ENCODE assay signal across 20 cellular contexts in genomic region chr21:36350282-36350910, GRCh38. TPM values are rescaled to one million over a fixed set of nuclear protein-coding genes. Genes with fewer than 3 reads are reported as not detected.
DNase-seq lines count a peak whose midpoint lies in the region; ATAC-seq and TF ChIP-seq lines count a peak whose summit lies in the region.
"Had no signal": no experiment of that assay in that cellular context is flagged by ENCODE, and none has a peak within 500 bp of the region (broad histone marks: within the 10 kb centered on the region; RNA-seq: fewer than 3 reads in every experiment).

No MANE protein-coding gene starts in this region.

- H3K4me1 ChIP-seq in ACC112 (ENCODE audit: control insufficient read depth, insufficient read depth, low read length, unreplicated experiment) = peaks cover 26% of the 10 kb centered on the region
- H3K4me1 ChIP-seq in GM23248 (ENCODE audit: insufficient read depth) = peaks cover 31% of the 10 kb centered on the region
- H3K4me1 ChIP-seq: neural progenitor cell had no signal

- peaks cover 13% of the 10 kb centered on the region; the same call in 1 of the 2 replicates for H3K36me3 ChIP-seq in ACC112 (ENCODE audit: insufficient read depth, low read length)
- peaks cover 38% of the 10 kb centered on the region for H3K36me3 ChIP-seq in GM23248 (ENCODE audit: low read depth)
- peaks cover 41% of the 10 kb centered on the region for H3K36me3 ChIP-seq in brain microvascular endothelial cell (replicated peaks)

- no peaks in the 10 kb centered on the region for H3K27me3 Mint-ChIP-seq in effector memory CD8-positive, alpha-beta T cell
- H3K27me3 Mint-ChIP-seq: activated CD4-positive, alpha-beta T cell treated with anti-CD3 and anti-CD28 coated beads, Interleukin-2, amount 10 ng/mL, durations not matched to agents 24 days and 14 days; T-helper 17 cell had no signal

- no peaks in the 10 kb centered on the region for H3K9me3 ChIP-seq in GM23248 (ENCODE audit: low read depth)
- H3K9me3 ChIP-seq: stomach had no signal

- H3F3A ChIP-seq in GM23248 (ENCODE audit: insufficient read depth) = peaks cover 42% of the 10 kb centered on the region

- peaks cover 77% of the 10 kb centered on the region for H3K36me3 Mint-ChIP-seq in effector memory CD8-positive, alpha-beta T cell (ENCODE audit: insufficient read depth)

- peak overlapping the region; percentile 39; the same call in 1 of the 2 replicates for H3K9ac ChIP-seq in GM23248
- H3K9ac ChIP-seq: KMS-11, neural progenitor cell had no signal

- H3K9me2 ChIP-seq in GM23248 (ENCODE audit: insufficient read depth) = no peaks in the 10 kb centered on the region

- no peaks in the 10 kb centered on the region for H4K20me1 ChIP-seq in GM23248 (ENCODE audit: insufficient read depth)

- H3K4me2 ChIP-seq in GM23248 (ENCODE audit: unreplicated experiment) = peak overlapping the region; percentile 9
- H3K4me2 ChIP-seq: KMS-11, neural progenitor cell had no signal

- H3K27me3 ChIP-seq in ACC112 (ENCODE audit: insufficient read depth, low read length) (no peaks in the 10 kb centered on the region), GM23248 (replicated peaks; ENCODE audit: insufficient read depth) (no peaks in the 10 kb centered on the region), brain microvascular endothelial cell (replicated peaks) (no peaks in the 10 kb centered on the region)
- H3K27me3 ChIP-seq: neural progenitor cell, stomach had no signal

- no peak overlapping the region for H3K4me3 ChIP-seq in ACC112 (ENCODE audit: low read depth, low read length)
- no peak overlapping the region for H3K4me3 ChIP-seq in GM23248
- H3K4me3 ChIP-seq in brain microvascular endothelial cell (ENCODE audit: low read depth, low read length) = no peak overlapping the region
- H3K4me3 ChIP-seq: neural progenitor cell, skin epidermis, stomach had no signal

- in situ Hi-C loops in GM23248 (cut with MboI) = no loop called here
- in situ Hi-C loops in brain microvascular endothelial cell (cut with HindIII; ENCODE audit: low pct_ligation_motif_present, low sequenced_read_pairs) = no loop called here

- peak overlapping the region; percentile 84 for H3K27ac ChIP-seq in ACC112 (ENCODE audit: low read depth, low read length)
- peak overlapping the region; percentile 75 for H3K27ac ChIP-seq in GM23248
- peak overlapping the region; percentile 73 for H3K27ac ChIP-seq in brain microvascular endothelial cell
- H3K27ac ChIP-seq: KMS-11, neural progenitor cell, stomach had no signal

- no peaks in the 10 kb centered on the region for H3K9me3 Mint-ChIP-seq in effector memory CD8-positive, alpha-beta T cell
- H3K9me3 Mint-ChIP-seq: activated CD4-positive, alpha-beta T cell treated with anti-CD3 and anti-CD28 coated beads, Interleukin-2, amount 10 ng/mL, durations not matched to agents 24 days and 14 days; neural progenitor cell had no signal

- DNase-seq in GM23248 (peak; percentile 69), brain microvascular endothelial cell (peak; percentile 69), kidney glomerular epithelial cell (lab: John Stamatoyannopoulos, UW) (peak; percentile 72), NCI-H2029 (lab: John Stamatoyannopoulos, UW) (no peak), Ammon's horn (ENCODE audit: low spot score) (no peak)
- DNase-seq in effector memory CD8-positive, alpha-beta T cell = no peak
- DNase-seq: ACHN; activated CD4-positive, alpha-beta T cell treated with anti-CD3 and anti-CD28 coated beads, Interleukin-2, amount 10 ng/mL, durations not matched to agents 24 days and 14 days; activated T-cell treated with anti-CD3 and anti-CD28 coated beads for 4 hours; DMS153; NCI-H1436 treated with DMSO at 0.1 percent for 48 hours; NCI-H524 treated with DMSO at 0.1 percent for 48 hours; stomach; T-helper 17 cell had no signal

- H2AFZ ChIP-seq in ACC112 (ENCODE audit: low read length, unreplicated experiment) (no peak overlapping the region), GM23248 (no peak overlapping the region)
- H2AFZ ChIP-seq: neural progenitor cell had no signal

- no peak overlapping the region for H3K27ac Mint-ChIP-seq in effector memory CD8-positive, alpha-beta T cell
- H3K27ac Mint-ChIP-seq: activated CD4-positive, alpha-beta T cell treated with anti-CD3 and anti-CD28 coated beads, Interleukin-2, amount 10 ng/mL, durations not matched to agents 24 days and 14 days; neural progenitor cell had no signal

- peaks cover 7 to 11% of the 10 kb centered on the region in 2 donors for H3K4me1 Mint-ChIP-seq in effector memory CD8-positive, alpha-beta T cell (ENCODE audit: low read depth in 2 of 2)
- H3K4me1 Mint-ChIP-seq: neural progenitor cell had no signal

- 73 to 74% methylated on average over 11 of the region's 11 CpGs for WGBS in GM23248 (ENCODE audit: low coverage in 1 of 2, low lambda C conversion rate in 2 of 2, missing lambda C conversion rate in 2 of 2), 2 experiments

- H3K4me3 Mint-ChIP-seq in effector memory CD8-positive, alpha-beta T cell = no peak overlapping the region
- H3K4me3 Mint-ChIP-seq: activated CD4-positive, alpha-beta T cell treated with anti-CD3 and anti-CD28 coated beads, Interleukin-2, amount 10 ng/mL, durations not matched to agents 24 days and 14 days; neural progenitor cell; T-helper 17 cell had no signal

- no peak for ATAC-seq in effector memory CD8-positive, alpha-beta T cell (replicated peaks)
- ATAC-seq in GM18858 (IDR thresholded peaks at IDR 0.05; ENCODE audit: unreplicated experiment) = no peak
- ATAC-seq: Panc1, T-helper 17 cell had no signal

- H3K79me2 ChIP-seq in ACC112 (ENCODE audit: control insufficient read depth, insufficient read depth, low read length, unreplicated experiment) (no peaks in the 10 kb centered on the region), GM23248 (ENCODE audit: insufficient read depth) (peaks cover 61% of the 10 kb centered on the region)

- no peak for TF ChIP-seq CTCF in brain microvascular endothelial cell (IDR thresholded peaks at IDR 0.05; ENCODE audit: low read depth, low read length, missing control alignments)

RNA-seq across cellular contexts. Expression of gene MORC3, which starts 30.4 kb away (rescaled TPM):
- 35.1 and 38.7 TPM in 2 replicates for total RNA-seq in GM23248 (2014; rRNA removed; shearing (Covaris generic))
- 15.2 and 17.4 TPM in 2 replicates for polyA plus RNA-seq in GM23248 (2016; fragmentation: Nextera tagmentation; extraction: Ambion mirVana)

RNA-seq across cellular contexts. Expression of gene CHAF1B, which starts 34.8 kb away (rescaled TPM):
- 3.0 and 3.3 TPM in 2 replicates for total RNA-seq in GM23248 (2014; rRNA removed; shearing (Covaris generic))
- 5.2 and 5.3 TPM in 2 replicates for polyA plus RNA-seq in GM23248 (2016; fragmentation: Nextera tagmentation; extraction: Ambion mirVana)

Comparison
In these comparisons a context has a peak if more than half of its experiments do, and no peak if none do; other contexts are left out.
1. DNase-seq: peak in GM23248 (single experiment), brain microvascular endothelial cell (single experiment) and kidney glomerular epithelial cell (single experiment); none in NCI-H2029 (single experiment), Ammon's horn (single experiment) and effector memory CD8-positive, alpha-beta T cell (0 of 3).
2. Peak in every context shown above with its lines, with median percentiles within 50 percentile points of each other: H3K27ac ChIP-seq.